Comparison of ENCODE assay signal across 1 cellular context in genomic region chr18:317618-318017, GRCh38.
A peak's percentile ranks its signal among the peaks of the same experiment; 100 is the strongest.
TF ChIP-seq lines count a peak whose summit lies in the region.

No MANE protein-coding gene starts in this region.

TF ChIP-seq in HEK293, 187 proteins besides CTCF, POLR2A, EP300 and RAD21 (continued from another document):
- no peak for TF ChIP-seq PATZ1 (tag by site-specific recombination; IDR thresholded peaks at IDR 0.05)
- peak; percentile 53; the same call in 1 of the 2 replicates for TF ChIP-seq ZNF692 (tag by site-specific recombination; IDR thresholded peaks at IDR 0.05)
- TF ChIP-seq GLIS1 (tag by site-specific recombination; IDR thresholded peaks at IDR 0.05): no peak
